1 cellular context compared by ENCODE assay signal in genomic region chr11:60984149-60984548, GRCh38.
TF ChIP-seq lines count a peak whose summit lies in the region.

No MANE protein-coding gene starts in this region.

TF ChIP-seq in IMR-90, 13 proteins besides CTCF, POLR2A, EP300 and RAD21:
- no peak for TF ChIP-seq CHD1 (IDR thresholded peaks at IDR 0.05; ENCODE audit: low read depth, low read length)
- peak; percentile 73 for TF ChIP-seq MAFK (IDR thresholded peaks at IDR 0.05; ENCODE audit: low read depth, low read length)
